Comparison of ENCODE assay signal across 1 cellular context in genomic region chr3:121574449-121574848, GRCh38.
TF ChIP-seq lines count a peak whose summit lies in the region.

No MANE protein-coding gene starts in this region.

TF ChIP-seq in GM23338, 12 proteins besides CTCF, POLR2A, EP300 and RAD21:
- TF ChIP-seq, protein P1, sequence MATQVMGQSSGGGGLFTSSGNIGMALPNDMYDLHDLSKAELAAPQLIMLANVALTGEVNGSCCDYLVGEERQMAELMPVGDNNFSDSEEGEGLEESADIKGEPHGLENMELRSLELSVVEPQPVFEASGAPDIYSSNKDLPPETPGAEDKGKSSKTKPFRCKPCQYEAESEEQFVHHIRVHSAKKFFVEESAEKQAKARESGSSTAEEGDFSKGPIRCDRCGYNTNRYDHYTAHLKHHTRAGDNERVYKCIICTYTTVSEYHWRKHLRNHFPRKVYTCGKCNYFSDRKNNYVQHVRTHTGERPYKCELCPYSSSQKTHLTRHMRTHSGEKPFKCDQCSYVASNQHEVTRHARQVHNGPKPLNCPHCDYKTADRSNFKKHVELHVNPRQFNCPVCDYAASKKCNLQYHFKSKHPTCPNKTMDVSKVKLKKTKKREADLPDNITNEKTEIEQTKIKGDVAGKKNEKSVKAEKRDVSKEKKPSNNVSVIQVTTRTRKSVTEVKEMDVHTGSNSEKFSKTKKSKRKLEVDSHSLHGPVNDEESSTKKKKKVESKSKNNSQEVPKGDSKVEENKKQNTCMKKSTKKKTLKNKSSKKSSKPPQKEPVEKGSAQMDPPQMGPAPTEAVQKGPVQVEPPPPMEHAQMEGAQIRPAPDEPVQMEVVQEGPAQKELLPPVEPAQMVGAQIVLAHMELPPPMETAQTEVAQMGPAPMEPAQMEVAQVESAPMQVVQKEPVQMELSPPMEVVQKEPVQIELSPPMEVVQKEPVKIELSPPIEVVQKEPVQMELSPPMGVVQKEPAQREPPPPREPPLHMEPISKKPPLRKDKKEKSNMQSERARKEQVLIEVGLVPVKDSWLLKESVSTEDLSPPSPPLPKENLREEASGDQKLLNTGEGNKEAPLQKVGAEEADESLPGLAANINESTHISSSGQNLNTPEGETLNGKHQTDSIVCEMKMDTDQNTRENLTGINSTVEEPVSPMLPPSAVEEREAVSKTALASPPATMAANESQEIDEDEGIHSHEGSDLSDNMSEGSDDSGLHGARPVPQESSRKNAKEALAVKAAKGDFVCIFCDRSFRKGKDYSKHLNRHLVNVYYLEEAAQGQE (IDR thresholded peaks at IDR 0.05; ENCODE audit: unreplicated experiment): no peak
- TF ChIP-seq ZNF114 (CRISPR knock-in tag; IDR thresholded peaks at IDR 0.05) (no peak), ZNF331 (CRISPR knock-in tag; IDR thresholded peaks at IDR 0.05; ENCODE audit: low read depth) (no peak), NANOG (IDR thresholded peaks at IDR 0.05; ENCODE audit: borderline replicate concordance) (no peak), JUNB (IDR thresholded peaks at IDR 0.05; ENCODE audit: unreplicated experiment) (no peak), EZH2phosphoT487 (IDR thresholded peaks at IDR 0.05; ENCODE audit: unreplicated experiment) (no peak), POLR2AphosphoS5 (IDR thresholded peaks at IDR 0.05; ENCODE audit: low read depth) (no peak), ETS1 (IDR thresholded peaks at IDR 0.05) (no peak), STAT1 (IDR thresholded peaks at IDR 0.05; ENCODE audit: unreplicated experiment) (no peak), EZH2 (IDR thresholded peaks at IDR 0.05; ENCODE audit: low read depth, unreplicated experiment) (no peak), CREB1 (CRISPR knock-in tag; IDR thresholded peaks at IDR 0.05; ENCODE audit: low read depth) (no peak)
- TF ChIP-seq, protein P2, sequence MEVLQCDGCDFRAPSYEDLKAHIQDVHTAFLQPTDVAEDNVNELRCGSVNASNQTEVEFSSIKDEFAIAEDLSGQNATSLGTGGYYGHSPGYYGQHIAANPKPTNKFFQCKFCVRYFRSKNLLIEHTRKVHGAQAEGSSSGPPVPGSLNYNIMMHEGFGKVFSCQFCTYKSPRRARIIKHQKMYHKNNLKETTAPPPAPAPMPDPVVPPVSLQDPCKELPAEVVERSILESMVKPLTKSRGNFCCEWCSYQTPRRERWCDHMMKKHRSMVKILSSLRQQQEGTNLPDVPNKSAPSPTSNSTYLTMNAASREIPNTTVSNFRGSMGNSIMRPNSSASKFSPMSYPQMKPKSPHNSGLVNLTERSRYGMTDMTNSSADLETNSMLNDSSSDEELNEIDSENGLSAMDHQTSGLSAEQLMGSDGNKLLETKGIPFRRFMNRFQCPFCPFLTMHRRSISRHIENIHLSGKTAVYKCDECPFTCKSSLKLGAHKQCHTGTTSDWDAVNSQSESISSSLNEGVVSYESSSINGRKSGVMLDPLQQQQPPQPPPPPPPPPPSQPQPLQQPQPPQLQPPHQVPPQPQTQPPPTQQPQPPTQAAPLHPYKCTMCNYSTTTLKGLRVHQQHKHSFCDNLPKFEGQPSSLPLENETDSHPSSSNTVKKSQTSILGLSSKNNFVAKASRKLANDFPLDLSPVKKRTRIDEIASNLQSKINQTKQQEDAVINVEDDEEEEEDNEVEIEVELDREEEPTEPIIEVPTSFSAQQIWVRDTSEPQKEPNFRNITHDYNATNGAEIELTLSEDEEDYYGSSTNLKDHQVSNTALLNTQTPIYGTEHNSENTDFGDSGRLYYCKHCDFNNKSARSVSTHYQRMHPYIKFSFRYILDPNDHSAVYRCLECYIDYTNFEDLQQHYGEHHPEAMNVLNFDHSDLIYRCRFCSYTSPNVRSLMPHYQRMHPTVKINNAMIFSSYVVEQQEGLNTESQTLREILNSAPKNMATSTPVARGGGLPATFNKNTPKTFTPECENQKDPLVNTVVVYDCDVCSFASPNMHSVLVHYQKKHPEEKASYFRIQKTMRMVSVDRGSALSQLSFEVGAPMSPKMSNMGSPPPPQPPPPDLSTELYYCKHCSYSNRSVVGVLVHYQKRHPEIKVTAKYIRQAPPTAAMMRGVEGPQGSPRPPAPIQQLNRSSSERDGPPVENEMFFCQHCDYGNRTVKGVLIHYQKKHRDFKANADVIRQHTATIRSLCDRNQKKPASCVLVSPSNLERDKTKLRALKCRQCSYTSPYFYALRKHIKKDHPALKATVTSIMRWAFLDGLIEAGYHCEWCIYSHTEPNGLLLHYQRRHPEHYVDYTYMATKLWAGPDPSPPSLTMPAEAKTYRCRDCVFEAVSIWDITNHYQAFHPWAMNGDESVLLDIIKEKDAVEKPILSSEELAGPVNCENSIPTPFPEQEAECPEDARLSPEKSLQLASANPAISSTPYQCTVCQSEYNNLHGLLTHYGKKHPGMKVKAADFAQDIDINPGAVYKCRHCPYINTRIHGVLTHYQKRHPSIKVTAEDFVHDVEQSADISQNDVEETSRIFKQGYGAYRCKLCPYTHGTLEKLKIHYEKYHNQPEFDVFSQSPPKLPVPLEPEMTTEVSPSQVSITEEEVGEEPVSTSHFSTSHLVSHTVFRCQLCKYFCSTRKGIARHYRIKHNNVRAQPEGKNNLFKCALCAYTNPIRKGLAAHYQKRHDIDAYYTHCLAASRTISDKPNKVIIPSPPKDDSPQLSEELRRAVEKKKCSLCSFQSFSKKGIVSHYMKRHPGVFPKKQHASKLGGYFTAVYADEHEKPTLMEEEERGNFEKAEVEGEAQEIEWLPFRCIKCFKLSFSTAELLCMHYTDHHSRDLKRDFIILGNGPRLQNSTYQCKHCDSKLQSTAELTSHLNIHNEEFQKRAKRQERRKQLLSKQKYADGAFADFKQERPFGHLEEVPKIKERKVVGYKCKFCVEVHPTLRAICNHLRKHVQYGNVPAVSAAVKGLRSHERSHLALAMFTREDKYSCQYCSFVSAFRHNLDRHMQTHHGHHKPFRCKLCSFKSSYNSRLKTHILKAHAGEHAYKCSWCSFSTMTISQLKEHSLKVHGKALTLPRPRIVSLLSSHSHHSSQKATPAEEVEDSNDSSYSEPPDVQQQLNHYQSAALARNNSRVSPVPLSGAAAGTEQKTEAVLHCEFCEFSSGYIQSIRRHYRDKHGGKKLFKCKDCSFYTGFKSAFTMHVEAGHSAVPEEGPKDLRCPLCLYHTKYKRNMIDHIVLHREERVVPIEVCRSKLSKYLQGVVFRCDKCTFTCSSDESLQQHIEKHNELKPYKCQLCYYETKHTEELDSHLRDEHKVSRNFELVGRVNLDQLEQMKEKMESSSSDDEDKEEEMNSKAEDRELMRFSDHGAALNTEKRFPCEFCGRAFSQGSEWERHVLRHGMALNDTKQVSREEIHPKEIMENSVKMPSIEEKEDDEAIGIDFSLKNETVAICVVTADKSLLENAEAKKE (CRISPR knock-in tag; IDR thresholded peaks at IDR 0.05): no peak
